In genomic region chr10:48658243-48658888, GRCh38 we compare ENCODE assay signal across 1 cellular context.
TF ChIP-seq lines count a peak whose summit lies in the region.

No MANE protein-coding gene starts in this region.

TF ChIP-seq in K562, 482 proteins besides CTCF, POLR2A, EP300 and RAD21 (continued from another document and continues in another):
- TF ChIP-seq ZNF24 (IDR thresholded peaks at IDR 0.05) (no peak; the same call in 1 of the 2 replicates), KLF1 (tag; IDR thresholded peaks at IDR 0.05) (no peak), ZSCAN29 (IDR thresholded peaks at IDR 0.05) (no peak), TFAP4 (CRISPR knock-in tag; IDR thresholded peaks at IDR 0.05; ENCODE audit: borderline replicate concordance) (no peak), NELFE (IDR thresholded peaks at IDR 0.05; ENCODE audit: insufficient read depth, insufficient read length) (no peak), CREM (IDR thresholded peaks at IDR 0.05; ENCODE audit: low read depth) (no peak), FOXP1 (CRISPR knock-in tag; IDR thresholded peaks at IDR 0.05) (no peak), ZNF740 (CRISPR knock-in tag; IDR thresholded peaks at IDR 0.05) (no peak), ZNF740 (tag; IDR thresholded peaks at IDR 0.05) (no peak), POLR2B (IDR thresholded peaks at IDR 0.05; ENCODE audit: low read depth, partially characterized antibody) (no peak), ZNF668 (CRISPR knock-in tag; IDR thresholded peaks at IDR 0.05) (0 out of 2 replicates have a peak, but pooled peaks have one; percentile 30), SUPT5H (IDR thresholded peaks at IDR 0.05) (no peak), TAF15 (IDR thresholded peaks at IDR 0.05; ENCODE audit: low read depth, low read length) (no peak), ZNF785 (CRISPR knock-in tag; IDR thresholded peaks at IDR 0.05) (no peak), BHLHE40 (IDR thresholded peaks at IDR 0.05; ENCODE audit: low read length) (0 out of 2 replicates have a peak, but pooled peaks have one; percentile 19), RFX1 (IDR thresholded peaks at IDR 0.05) (no peak), SMAD1 (IDR thresholded peaks at IDR 0.05; ENCODE audit: low read depth, low read length, partially characterized antibody) (no peak), ETV5 (CRISPR knock-in tag; IDR thresholded peaks at IDR 0.05; ENCODE audit: low read depth) (peak; percentile 44; the same call in 1 of the 2 replicates), NR4A1 (CRISPR knock-in tag; IDR thresholded peaks at IDR 0.05) (no peak), NR4A1 (tag; IDR thresholded peaks at IDR 0.05) (no peak), DDX20 (tag; IDR thresholded peaks at IDR 0.05; ENCODE audit: low read depth) (no peak), FOXK1 (CRISPR knock-in tag; IDR thresholded peaks at IDR 0.05; ENCODE audit: borderline replicate concordance) (no peak), MED1 (CRISPR knock-in tag; IDR thresholded peaks at IDR 0.05; ENCODE audit: borderline replicate concordance) (no peak), EP400 (IDR thresholded peaks at IDR 0.05) (no peak), SMARCA5 (IDR thresholded peaks at IDR 0.05) (no peak), MTF1 (CRISPR knock-in tag; IDR thresholded peaks at IDR 0.05; ENCODE audit: borderline replicate concordance) (no peak), CCNT2 (IDR thresholded peaks at IDR 0.05; ENCODE audit: borderline replicate concordance, extremely low read depth, insufficient read length, low read depth, low read length) (no peak), ZFPM2 (CRISPR knock-in tag; IDR thresholded peaks at IDR 0.05) (no peak), ZNF175 (CRISPR knock-in tag; IDR thresholded peaks at IDR 0.05; ENCODE audit: low read depth) (no peak), SRF (CRISPR knock-in tag; IDR thresholded peaks at IDR 0.05) (no peak), JUND (IDR thresholded peaks at IDR 0.05; ENCODE audit: borderline replicate concordance, low read depth, low read length) (peak; percentile 55; the same call in 1 of the 2 replicates), JUND (tag; IDR thresholded peaks at IDR 0.05; ENCODE audit: borderline replicate concordance, low read depth, low read length) (no peak; the same call in 2 of the 3 replicates), EWSR1 (IDR thresholded peaks at IDR 0.05; ENCODE audit: borderline replicate concordance, low read depth, partially characterized antibody) (no peak), RB1 (IDR thresholded peaks at IDR 0.05; ENCODE audit: low read depth) (0 out of 2 replicates have a peak, but pooled peaks have one; percentile 33), CC2D1A (IDR thresholded peaks at IDR 0.05) (0 out of 2 replicates have a peak, but pooled peaks have one; percentile 35), ZNF609 (CRISPR knock-in tag; IDR thresholded peaks at IDR 0.05; ENCODE audit: borderline replicate concordance) (no peak), ZNF184 (CRISPR knock-in tag; IDR thresholded peaks at IDR 0.05) (no peak), ELF1 (tag; IDR thresholded peaks at IDR 0.05) (no peak), ZKSCAN3 (CRISPR knock-in tag; IDR thresholded peaks at IDR 0.05) (no peak), STAG1 (CRISPR knock-in tag; IDR thresholded peaks at IDR 0.05; ENCODE audit: borderline replicate concordance) (peak; percentile 90; the same call in 1 of the 2 replicates), MYC (IDR thresholded peaks at IDR 0.05; ENCODE audit: low read depth, low read length) (no peak), MYC (CRISPR knock-in tag; IDR thresholded peaks at IDR 0.05; ENCODE audit: borderline replicate concordance, low read depth) (no peak), THRAP3 (IDR thresholded peaks at IDR 0.05; ENCODE audit: borderline replicate concordance) (no peak)
- TF ChIP-seq, protein P1, sequence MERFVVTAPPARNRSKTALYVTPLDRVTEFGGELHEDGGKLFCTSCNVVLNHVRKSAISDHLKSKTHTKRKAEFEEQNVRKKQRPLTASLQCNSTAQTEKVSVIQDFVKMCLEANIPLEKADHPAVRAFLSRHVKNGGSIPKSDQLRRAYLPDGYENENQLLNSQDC (CRISPR knock-in tag; IDR thresholded peaks at IDR 0.05), result peak; percentile 21; the same call in 1 of the 2 replicates
- TF ChIP-seq, protein P2, sequence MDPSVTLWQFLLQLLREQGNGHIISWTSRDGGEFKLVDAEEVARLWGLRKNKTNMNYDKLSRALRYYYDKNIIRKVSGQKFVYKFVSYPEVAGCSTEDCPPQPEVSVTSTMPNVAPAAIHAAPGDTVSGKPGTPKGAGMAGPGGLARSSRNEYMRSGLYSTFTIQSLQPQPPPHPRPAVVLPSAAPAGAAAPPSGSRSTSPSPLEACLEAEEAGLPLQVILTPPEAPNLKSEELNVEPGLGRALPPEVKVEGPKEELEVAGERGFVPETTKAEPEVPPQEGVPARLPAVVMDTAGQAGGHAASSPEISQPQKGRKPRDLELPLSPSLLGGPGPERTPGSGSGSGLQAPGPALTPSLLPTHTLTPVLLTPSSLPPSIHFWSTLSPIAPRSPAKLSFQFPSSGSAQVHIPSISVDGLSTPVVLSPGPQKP (CRISPR knock-in tag; IDR thresholded peaks at IDR 0.05), result no peak
- TF ChIP-seq, protein P3, sequence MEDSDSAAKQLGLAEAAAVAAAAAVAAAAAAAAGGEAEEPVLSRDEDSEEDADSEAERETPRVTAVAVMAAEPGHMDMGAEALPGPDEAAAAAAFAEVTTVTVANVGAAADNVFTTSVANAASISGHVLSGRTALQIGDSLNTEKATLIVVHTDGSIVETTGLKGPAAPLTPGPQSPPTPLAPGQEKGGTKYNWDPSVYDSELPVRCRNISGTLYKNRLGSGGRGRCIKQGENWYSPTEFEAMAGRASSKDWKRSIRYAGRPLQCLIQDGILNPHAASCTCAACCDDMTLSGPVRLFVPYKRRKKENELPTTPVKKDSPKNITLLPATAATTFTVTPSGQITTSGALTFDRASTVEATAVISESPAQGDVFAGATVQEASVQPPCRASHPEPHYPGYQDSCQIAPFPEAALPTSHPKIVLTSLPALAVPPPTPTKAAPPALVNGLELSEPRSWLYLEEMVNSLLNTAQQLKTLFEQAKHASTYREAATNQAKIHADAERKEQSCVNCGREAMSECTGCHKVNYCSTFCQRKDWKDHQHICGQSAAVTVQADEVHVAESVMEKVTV (CRISPR knock-in tag; IDR thresholded peaks at IDR 0.05), result peak; percentile 92
- TF ChIP-seq, protein P4, sequence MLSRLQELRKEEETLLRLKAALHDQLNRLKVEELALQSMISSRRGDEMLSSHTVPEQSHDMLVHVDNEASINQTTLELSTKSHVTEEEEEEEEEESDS (CRISPR knock-in tag; IDR thresholded peaks at IDR 0.05), result no peak
- TF ChIP-seq, protein P5, sequence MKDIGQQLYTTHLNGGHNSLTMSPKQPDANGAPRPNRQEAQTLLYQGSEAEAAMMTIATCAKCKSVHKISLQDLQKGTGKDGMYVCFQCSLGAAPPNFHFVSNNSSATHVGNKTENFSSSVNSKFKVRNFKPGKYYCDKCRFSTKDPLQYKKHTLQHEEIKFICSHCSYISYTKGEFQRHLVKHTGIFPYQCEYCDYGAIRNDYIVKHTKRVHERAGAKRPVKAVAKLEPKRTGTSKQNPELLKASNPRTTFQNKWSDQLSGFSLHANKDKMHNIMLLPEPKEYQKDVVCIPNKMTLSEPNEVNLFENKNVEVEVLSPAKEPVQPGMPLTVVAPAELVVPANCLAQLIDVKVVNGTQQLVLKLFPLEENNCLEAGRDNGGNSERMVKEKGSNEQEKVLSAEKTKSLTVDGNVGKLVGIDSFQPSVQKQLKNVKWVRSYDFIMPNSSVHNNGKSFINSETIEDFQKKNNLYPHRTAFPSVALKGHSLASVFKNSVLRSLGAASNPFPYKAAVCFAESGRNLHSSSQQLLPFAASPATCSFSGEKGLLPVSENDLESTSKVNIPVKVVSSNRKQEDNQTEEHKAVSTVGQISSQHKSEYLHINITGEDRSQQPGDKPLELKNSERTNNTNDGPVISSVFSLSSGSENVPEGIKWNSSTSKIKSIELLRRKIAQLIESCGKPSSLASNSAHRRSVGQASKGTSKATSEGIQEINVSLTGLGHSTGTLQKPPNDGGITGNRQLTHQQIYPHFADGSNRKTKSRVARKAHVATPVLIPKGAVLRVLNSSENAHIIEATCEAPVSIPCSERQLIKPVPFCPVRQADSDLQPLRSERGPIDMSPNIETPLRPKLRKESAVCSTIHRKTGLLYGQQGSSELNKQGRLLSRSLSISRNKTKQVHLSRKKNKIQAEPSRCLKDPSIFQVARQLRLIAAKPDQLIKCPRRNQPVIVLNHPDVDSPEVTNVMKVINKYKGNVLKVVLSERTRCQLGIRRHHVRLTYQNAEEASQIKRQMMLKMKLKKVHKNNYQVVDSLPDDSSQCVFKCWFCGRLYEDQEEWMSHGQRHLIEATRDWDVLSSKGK (CRISPR knock-in tag; IDR thresholded peaks at IDR 0.05), result no peak
- TF ChIP-seq, protein P6, sequence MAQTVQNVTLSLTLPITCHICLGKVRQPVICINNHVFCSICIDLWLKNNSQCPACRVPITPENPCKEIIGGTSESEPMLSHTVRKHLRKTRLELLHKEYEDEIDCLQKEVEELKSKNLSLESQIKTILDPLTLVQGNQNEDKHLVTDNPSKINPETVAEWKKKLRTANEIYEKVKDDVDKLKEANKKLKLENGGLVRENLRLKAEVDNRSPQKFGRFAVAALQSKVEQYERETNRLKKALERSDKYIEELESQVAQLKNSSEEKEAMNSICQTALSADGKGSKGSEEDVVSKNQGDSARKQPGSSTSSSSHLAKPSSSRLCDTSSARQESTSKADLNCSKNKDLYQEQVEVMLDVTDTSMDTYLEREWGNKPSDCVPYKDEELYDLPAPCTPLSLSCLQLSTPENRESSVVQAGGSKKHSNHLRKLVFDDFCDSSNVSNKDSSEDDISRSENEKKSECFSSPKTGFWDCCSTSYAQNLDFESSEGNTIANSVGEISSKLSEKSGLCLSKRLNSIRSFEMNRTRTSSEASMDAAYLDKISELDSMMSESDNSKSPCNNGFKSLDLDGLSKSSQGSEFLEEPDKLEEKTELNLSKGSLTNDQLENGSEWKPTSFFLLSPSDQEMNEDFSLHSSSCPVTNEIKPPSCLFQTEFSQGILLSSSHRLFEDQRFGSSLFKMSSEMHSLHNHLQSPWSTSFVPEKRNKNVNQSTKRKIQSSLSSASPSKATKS (CRISPR knock-in tag; IDR thresholded peaks at IDR 0.05), result no peak
- TF ChIP-seq, protein P7, sequence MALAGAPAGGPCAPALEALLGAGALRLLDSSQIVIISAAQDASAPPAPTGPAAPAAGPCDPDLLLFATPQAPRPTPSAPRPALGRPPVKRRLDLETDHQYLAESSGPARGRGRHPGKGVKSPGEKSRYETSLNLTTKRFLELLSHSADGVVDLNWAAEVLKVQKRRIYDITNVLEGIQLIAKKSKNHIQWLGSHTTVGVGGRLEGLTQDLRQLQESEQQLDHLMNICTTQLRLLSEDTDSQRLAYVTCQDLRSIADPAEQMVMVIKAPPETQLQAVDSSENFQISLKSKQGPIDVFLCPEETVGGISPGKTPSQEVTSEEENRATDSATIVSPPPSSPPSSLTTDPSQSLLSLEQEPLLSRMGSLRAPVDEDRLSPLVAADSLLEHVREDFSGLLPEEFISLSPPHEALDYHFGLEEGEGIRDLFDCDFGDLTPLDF (CRISPR knock-in tag; IDR thresholded peaks at IDR 0.05), result no peak
- TF ChIP-seq, protein P8, sequence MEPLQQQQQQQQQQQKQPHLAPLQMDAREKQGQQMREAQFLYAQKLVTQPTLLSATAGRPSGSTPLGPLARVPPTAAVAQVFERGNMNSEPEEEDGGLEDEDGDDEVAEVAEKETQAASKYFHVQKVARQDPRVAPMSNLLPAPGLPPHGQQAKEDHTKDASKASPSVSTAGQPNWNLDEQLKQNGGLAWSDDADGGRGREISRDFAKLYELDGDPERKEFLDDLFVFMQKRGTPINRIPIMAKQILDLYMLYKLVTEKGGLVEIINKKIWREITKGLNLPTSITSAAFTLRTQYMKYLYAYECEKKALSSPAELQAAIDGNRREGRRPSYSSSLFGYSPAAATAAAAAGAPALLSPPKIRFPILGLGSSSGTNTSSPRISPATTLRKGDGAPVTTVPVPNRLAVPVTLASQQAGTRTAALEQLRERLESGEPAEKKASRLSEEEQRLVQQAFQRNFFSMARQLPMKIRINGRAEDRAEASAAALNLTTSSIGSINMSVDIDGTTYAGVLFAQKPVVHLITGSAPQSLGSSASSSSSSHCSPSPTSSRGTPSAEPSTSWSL (CRISPR knock-in tag; IDR thresholded peaks at IDR 0.05; ENCODE audit: borderline replicate concordance), result no peak
